ENCODE assay signal across 29 cellular contexts in genomic region chr14:82091097-82091496, GRCh38.
"Had no signal": no experiment of that assay in that cellular context is flagged by ENCODE, and none has a peak within 500 bp of the region (broad histone marks: within the 10 kb centered on the region; RNA-seq: fewer than 3 reads in every experiment).

No MANE protein-coding gene starts in this region.

- H3K4me1 Mint-ChIP-seq: stimulated activated effector memory CD8-positive, alpha-beta T cell treated with anti-CD3 and anti-CD28 coated beads, Interleukin-12 subunit alpha, Interleukin-12 subunit beta, amount 100 ng/mL, for 72 hours; stimulated activated memory B cell treated with anti-CD40 and anti-IgM and Interleukin-4, amounts not matched to agents 10 μg/mL and 1 μg/mL and 100 μg/mL, for 72 hours; stimulated activated naive B cell treated with anti-CD40 and anti-IgM and Interleukin-4, amounts not matched to agents 10 μg/mL and 1 μg/mL and 100 μg/mL, for 72 hours; stimulated activated naive CD8-positive, alpha-beta T cell treated with anti-CD3 and anti-CD28 coated beads, Interleukin-15, amount 100 ng/mL, for 72 hours had no signal

- H3K27ac ChIP-seq: stomach, suprapubic skin, testis, thoracic aorta, thyroid gland, tibial artery, tibial nerve, transverse colon, upper lobe of left lung, upper lobe of right lung, uterus, vagina had no signal

- H3K27me3 Mint-ChIP-seq: stimulated activated memory B cell treated with anti-CD40 and anti-IgM and Interleukin-4, amounts not matched to agents 10 μg/mL and 1 μg/mL and 100 μg/mL, for 72 hours; stimulated activated naive B cell treated with anti-CD40 and anti-IgM and Interleukin-4, amounts not matched to agents 10 μg/mL and 1 μg/mL and 100 μg/mL, for 72 hours; stimulated activated naive CD8-positive, alpha-beta T cell treated with anti-CD3 and anti-CD28 coated beads, Interleukin-15, amount 100 ng/mL, for 72 hours; stimulated activated naive CD8-positive, alpha-beta T cell treated with anti-CD3 and anti-CD28 coated beads, Interleukin-15, Interleukin-2, amounts not matched to agents 100 ng/mL and 50 ng/mL, for 24 hours had no signal

- H3K4me3 ChIP-seq: stomach, suprapubic skin, testis, thoracic aorta, thyroid gland, tibial artery, tibial nerve, transverse colon, upper lobe of left lung, upper lobe of right lung, uterus, vagina had no signal

- DNase-seq: stimulated activated CD4-positive, alpha-beta T cell treated with anti-CD3 and anti-CD28 coated beads, Interleukin-2, amount 100 ng/mL, for 48 hours; stimulated activated CD4-positive, alpha-beta T cell treated with anti-CD3 and anti-CD28 coated beads, Interleukin-4, amount 100 ng/mL, for 1 hour; stimulated activated CD4-positive, alpha-beta T cell treated with anti-CD3 and anti-CD28 coated beads, Interleukin-4, amount 100 ng/mL, for 24 hours; stimulated activated CD4-positive, alpha-beta T cell treated with anti-CD3 and anti-CD28 coated beads, Interleukin-4, amount 100 ng/mL, for 4 hours; stimulated activated CD8-positive, alpha-beta memory T cell treated with anti-CD3 and anti-CD28 coated beads, Interleukin-4, amount 100 ng/mL, for 48 hours; stimulated activated naive B cell treated with anti-CD40 and anti-IgM and Interleukin-4, amounts not matched to agents 10 μg/mL and 1 μg/mL and 100 μg/mL, for 72 hours; stimulated activated naive CD4-positive, alpha-beta T cell; stimulated activated naive CD4-positive, alpha-beta T cell treated with Interleukin-2 at 50 U/mL for 16 hours; stimulated activated naive CD8-positive, alpha-beta T cell treated with anti-CD3 and anti-CD28 coated beads, Interleukin-15, amount 100 ng/mL, for 72 hours; stimulated activated naive CD8-positive, alpha-beta T cell treated with anti-CD3 and anti-CD28 coated beads, Interleukin-15, Interleukin-2, amounts not matched to agents 100 U/mL and 50 U/mL, for 24 hours; stomach; substantia nigra; testis; thyroid gland; tibial artery; transverse colon; trophoblast cell; upper lobe of right lung; uterus had no signal

- FAIRE-seq: urothelium cell line had no signal

- H3K9me3 ChIP-seq: stomach, suprapubic skin, testis, thoracic aorta, thyroid gland, tibial artery, tibial nerve, transverse colon, upper lobe of left lung, upper lobe of right lung, uterus, vagina had no signal

- H3K9me3 Mint-ChIP-seq: stimulated activated naive B cell treated with anti-CD40 and anti-IgM and Interleukin-4, amounts not matched to agents 10 μg/mL and 1 μg/mL and 100 μg/mL, for 72 hours; stimulated activated naive CD8-positive, alpha-beta T cell treated with anti-CD3 and anti-CD28 coated beads, Interleukin-15, amount 100 ng/mL, for 72 hours; type B pancreatic cell had no signal

- H3K36me3 ChIP-seq: stomach, suprapubic skin, thoracic aorta, thyroid gland, tibial artery, tibial nerve, transverse colon, upper lobe of left lung, upper lobe of right lung, uterus, vagina had no signal

- H3K27ac Mint-ChIP-seq: stimulated activated effector memory CD8-positive, alpha-beta T cell treated with anti-CD3 and anti-CD28 coated beads, Interleukin-12 subunit alpha, Interleukin-12 subunit beta, amount 100 ng/mL, for 72 hours; stimulated activated memory B cell treated with anti-CD40 and anti-IgM and Interleukin-4, amounts not matched to agents 10 μg/mL and 1 μg/mL and 100 μg/mL, for 72 hours; stimulated activated naive B cell treated with anti-CD40 and anti-IgM and Interleukin-4, amounts not matched to agents 10 μg/mL and 1 μg/mL and 100 μg/mL, for 72 hours; stimulated activated naive CD8-positive, alpha-beta T cell treated with anti-CD3 and anti-CD28 coated beads, Interleukin-15, amount 100 ng/mL, for 72 hours; stimulated activated naive CD8-positive, alpha-beta T cell treated with anti-CD3 and anti-CD28 coated beads, Interleukin-15, Interleukin-2, amounts not matched to agents 100 ng/mL and 50 ng/mL, for 24 hours; type B pancreatic cell had no signal

- H3K36me3 Mint-ChIP-seq: stimulated activated memory B cell treated with anti-CD40 and anti-IgM and Interleukin-4, amounts not matched to agents 10 μg/mL and 1 μg/mL and 100 μg/mL, for 72 hours; stimulated activated naive B cell treated with anti-CD40 and anti-IgM and Interleukin-4, amounts not matched to agents 10 μg/mL and 1 μg/mL and 100 μg/mL, for 72 hours; type B pancreatic cell had no signal

- H3K4me3 Mint-ChIP-seq: stimulated activated effector memory CD8-positive, alpha-beta T cell treated with anti-CD3 and anti-CD28 coated beads, Interleukin-12 subunit alpha, Interleukin-12 subunit beta, amount 100 ng/mL, for 72 hours; stimulated activated memory B cell treated with anti-CD40 and anti-IgM and Interleukin-4, amounts not matched to agents 10 μg/mL and 1 μg/mL and 100 μg/mL, for 72 hours; stimulated activated naive B cell treated with anti-CD40 and anti-IgM and Interleukin-4, amounts not matched to agents 10 μg/mL and 1 μg/mL and 100 μg/mL, for 72 hours; stimulated activated naive CD8-positive, alpha-beta T cell treated with anti-CD3 and anti-CD28 coated beads, Interleukin-15, amount 100 ng/mL, for 72 hours; stimulated activated naive CD8-positive, alpha-beta T cell treated with anti-CD3 and anti-CD28 coated beads, Interleukin-15, Interleukin-2, amounts not matched to agents 100 ng/mL and 50 ng/mL, for 24 hours; type B pancreatic cell had no signal

- H3K4me1 ChIP-seq: stomach, suprapubic skin, testis, thyroid gland, tibial artery, tibial nerve, transverse colon, upper lobe of left lung, upper lobe of right lung, uterus, vagina had no signal

- H3K27me3 ChIP-seq: stomach, suprapubic skin, testis, thyroid gland, tibial nerve, transverse colon, upper lobe of left lung, upper lobe of right lung, uterus, vagina had no signal
